23 cellular contexts compared by ENCODE assay signal in genomic region chr13:34733720-34734119, GRCh38.
A peak's percentile ranks its signal among the peaks of the same experiment; 100 is the strongest.
DNase-seq lines count a peak whose midpoint lies in the region; ATAC-seq and TF ChIP-seq lines count a peak whose summit lies in the region.
"Had no signal": no experiment of that assay in that cellular context is flagged by ENCODE, and none has a peak within 500 bp of the region (broad histone marks: within the 10 kb centered on the region; RNA-seq: fewer than 3 reads in every experiment).

No MANE protein-coding gene starts in this region.

- no peaks in the 10 kb centered on the region for H4K20me1 ChIP-seq in PC-9 (ENCODE audit: insufficient read depth)
- no peaks in the 10 kb centered on the region for H4K20me1 ChIP-seq in osteoblast (ENCODE audit: insufficient read depth, low read length)

- H3K27ac ChIP-seq in left ventricle myocardium inferior (replicated peaks) (no peak overlapping the region), right cardiac atrium (ENCODE audit: low read length) (no peak overlapping the region), vagina (peak overlapping the region; percentile 15), PC-9 (no peak overlapping the region), osteoblast (ENCODE audit: low read depth, low read length) (no peak overlapping the region)
- H3K27ac ChIP-seq: sigmoid colon, SJSA1 had no signal

- POLR2A ChIA-PET in PC-9 (lab: Charles Lee; ENCODE audit: unreplicated experiment) = no interaction called here

- TF ChIP-seq POLR2A in vagina (IDR thresholded peaks at IDR 0.05) = no peak

- H3K9me2 ChIP-seq in PC-9 (ENCODE audit: insufficient read depth) = no peaks in the 10 kb centered on the region

- BruUV-seq in PC-9 (replicated peaks; lab: Mats Ljungman, UMichigan) = no TSS peak

- H3K4me1 ChIP-seq in left ventricle myocardium inferior (peaks cover 11% of the 10 kb centered on the region), right cardiac atrium (ENCODE audit: control insufficient read depth, insufficient read depth, low read length) (no peaks in the 10 kb centered on the region), vagina (peaks cover 6% of the 10 kb centered on the region), PC-9 (replicated peaks; ENCODE audit: insufficient read depth) (no peaks in the 10 kb centered on the region), osteoblast (ENCODE audit: insufficient read depth, low read length) (no peaks in the 10 kb centered on the region)
- H3K4me1 ChIP-seq: SJSA1 had no signal

- no peaks in the 10 kb centered on the region for H3K27me3 ChIP-seq in left ventricle myocardium inferior (ENCODE audit: low read depth)
- H3K27me3 ChIP-seq in right cardiac atrium (ENCODE audit: control insufficient read depth, insufficient read depth) = no peaks in the 10 kb centered on the region
- H3K27me3 ChIP-seq in vagina = no peaks in the 10 kb centered on the region
- H3K27me3 ChIP-seq in PC-9 (ENCODE audit: insufficient read depth, low read depth) = no peaks in the 10 kb centered on the region
- no peaks in the 10 kb centered on the region for H3K27me3 ChIP-seq in osteoblast (ENCODE audit: insufficient read depth, low read length)
- H3K27me3 ChIP-seq: sigmoid colon, SJSA1, stomach had no signal

- no peak for TF ChIP-seq CTCF in left ventricle myocardium inferior (IDR thresholded peaks at IDR 0.05; ENCODE audit: borderline replicate concordance)
- TF ChIP-seq CTCF in choroid plexus epithelial cell (conservative IDR thresholded peaks at IDR 0.05; ENCODE audit: low read depth, low read length) = no peak
- TF ChIP-seq CTCF in vagina (IDR thresholded peaks at IDR 0.05) = no peak
- no peak for TF ChIP-seq CTCF in PC-9 (conservative IDR thresholded peaks at IDR 0.05)
- TF ChIP-seq CTCF in osteoblast (IDR thresholded peaks at IDR 0.05; ENCODE audit: extremely low read depth, low read depth, low read length) = no peak

- no peaks in the 10 kb centered on the region for H3F3A ChIP-seq in PC-9 (ENCODE audit: insufficient read depth, low read depth)

- H3K36me3 ChIP-seq in left ventricle myocardium inferior (no peaks in the 10 kb centered on the region), vagina (no peaks in the 10 kb centered on the region), PC-9 (ENCODE audit: low read depth) (no peaks in the 10 kb centered on the region), osteoblast (ENCODE audit: insufficient read depth, low read length) (no peaks in the 10 kb centered on the region)
- H3K36me3 ChIP-seq: sigmoid colon, SJSA1, stomach had no signal

- ATAC-seq in left cardiac atrium (peak; percentile 78 to 79), right cardiac atrium (peak; percentile 69 to 84), HG03460 (IDR thresholded peaks at IDR 0.05; ENCODE audit: unreplicated experiment) (no peak)
- ATAC-seq: activated naive CD4-positive, alpha-beta T cell treated with anti-CD3 and anti-CD28 coated beads, Interleukin-2, amount 50 U/mL, for 72 hours; K562; WTC11 had no signal

- CTCF ChIA-PET in PC-9 (lab: Charles Lee) = no interaction called here

- DNase-seq in left cardiac atrium = no peak
- no peak for DNase-seq in left ventricle myocardium inferior
- peak; percentile 32 for DNase-seq in choroid plexus epithelial cell (ENCODE audit: low read depth)
- no peak for DNase-seq in right cardiac atrium
- no peak for DNase-seq in vagina (ENCODE audit: extremely low spot score in 2 of 2)
- DNase-seq in PC-9 = no peak
- no peak for DNase-seq in osteoblast (ENCODE audit: insufficient read length, low spot score, missing footprints)
- DNase-seq: activated CD4-positive, alpha-beta memory T cell treated with anti-CD3 and anti-CD28 coated beads, Interleukin-2, amount 10 ng/mL, durations not matched to agents 7 days and 5 days; activated T-cell treated with anti-CD3 and anti-CD28 coated beads, Interleukin-2, amount 50 U/mL, for 24 hours; CD4-positive, alpha-beta T cell; effector CD4-positive, alpha-beta T cell; H9; NCI-H1105; NCI-H2171; NCI-H774; sigmoid colon; stimulated activated CD4-positive, alpha-beta T cell treated with anti-CD3 and anti-CD28 coated beads, Interleukin-1b, Interleukin-23, amount 100 ng/mL, for 48 hours; stomach had no signal

- H3K9me3 ChIP-seq in left ventricle myocardium inferior (replicated peaks) = no peaks in the 10 kb centered on the region
- no peaks in the 10 kb centered on the region for H3K9me3 ChIP-seq in right cardiac atrium (ENCODE audit: control insufficient read depth, low read length)
- no peaks in the 10 kb centered on the region for H3K9me3 ChIP-seq in vagina
- no peaks in the 10 kb centered on the region for H3K9me3 ChIP-seq in PC-9 (ENCODE audit: insufficient read depth, low read depth)
- no peaks in the 10 kb centered on the region for H3K9me3 ChIP-seq in osteoblast (ENCODE audit: low read depth, low read length)
- H3K9me3 ChIP-seq: sigmoid colon, SJSA1, stomach had no signal

- H3K79me2 ChIP-seq in PC-9 (ENCODE audit: low read depth) = no peaks in the 10 kb centered on the region
- H3K79me2 ChIP-seq in osteoblast (ENCODE audit: insufficient read depth, low read length) = no peaks in the 10 kb centered on the region

- H3K4me2 ChIP-seq in PC-9 = no peak overlapping the region
- H3K4me2 ChIP-seq in osteoblast (ENCODE audit: insufficient read depth, low read length) = no peak overlapping the region

- H2AFZ ChIP-seq in PC-9 (no peak overlapping the region), osteoblast (ENCODE audit: low read length) (no peak overlapping the region)

- 57% methylated on average over 3 of the region's 3 CpGs for WGBS in right cardiac atrium

- no peak overlapping the region for H3K4me3 ChIP-seq in left ventricle myocardium inferior
- H3K4me3 ChIP-seq in choroid plexus epithelial cell (ENCODE audit: low read depth, low read length) = no peak overlapping the region
- H3K4me3 ChIP-seq in right cardiac atrium (ENCODE audit: low read length) = no peak overlapping the region
- H3K4me3 ChIP-seq in vagina = no peak overlapping the region
- H3K4me3 ChIP-seq in PC-9 = no peak overlapping the region
- no peak overlapping the region for H3K4me3 ChIP-seq in osteoblast (ENCODE audit: insufficient read depth, low read length)
- H3K4me3 ChIP-seq: K562, sigmoid colon, SJSA1, stomach had no signal

- intact Hi-C loops in left cardiac atrium (cut with DNase I) = no loop called here
- intact Hi-C loops in left ventricle myocardium inferior (cut with micrococcal nuclease) = no loop called here
- intact Hi-C loops in right cardiac atrium (cut with DNase I) = no loop called here
- intact Hi-C loops in vagina (cut with DNase I) = no loop called here
- intact Hi-C loops in PC-9 (cut with micrococcal nuclease; ENCODE audit: unreplicated experiment) = no loop called here
